In the genomic region with DNA sequence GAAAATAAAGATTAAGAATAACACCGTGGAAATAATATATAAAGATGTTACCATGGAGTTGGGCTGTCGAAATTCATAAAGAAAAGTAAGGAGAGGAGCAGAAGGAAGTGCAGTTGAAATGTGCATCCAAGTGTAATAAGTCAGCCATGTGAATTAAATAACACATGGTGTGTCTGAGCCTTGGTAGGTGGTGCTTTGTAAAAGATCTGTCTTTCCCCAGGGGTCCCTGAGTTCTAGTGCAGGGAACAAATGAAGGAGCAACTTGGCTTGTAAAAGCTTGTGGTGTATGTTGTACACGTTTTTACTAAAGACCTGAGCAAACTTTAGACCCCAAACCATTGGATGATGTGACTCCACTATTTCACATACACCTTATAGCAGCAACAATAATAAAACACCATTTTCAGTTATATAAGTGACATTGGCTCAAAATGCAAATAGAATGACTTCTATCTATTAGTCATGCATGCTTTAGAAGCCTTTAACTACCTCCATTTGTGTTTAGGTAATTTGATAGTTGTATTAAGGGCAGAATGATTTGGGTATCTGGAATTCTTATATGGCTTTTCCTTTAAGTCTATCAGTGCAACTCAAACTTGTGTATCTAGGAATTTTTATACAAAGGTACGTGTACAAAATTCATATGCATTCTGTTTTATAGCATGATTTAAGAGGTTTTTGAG, we compare ENCODE assay signal across 25 cellular contexts. TPM values are rescaled to one million over a fixed set of nuclear protein-coding genes. Genes with fewer than 3 reads are reported as not detected.
DNase-seq lines count a peak whose midpoint lies in the region; ATAC-seq and TF ChIP-seq lines count a peak whose summit lies in the region.
"Had no signal": no experiment of that assay in that cellular context is flagged by ENCODE, and none has a peak within 500 bp of the region (broad histone marks: within the 10 kb centered on the region; RNA-seq: fewer than 3 reads in every experiment).

No MANE protein-coding gene starts in this region.

- DNase-seq in DMS 273 (lab: John Stamatoyannopoulos, UW; ENCODE audit: unreplicated experiment) (peak; percentile 82), KBM-7 (peak; percentile 33), SK-N-MC (ENCODE audit: low read depth, low spot score) (no peak), Peyer's patch (no peak), AG08396 (ENCODE audit: low spot score) (no peak), T-cell (no peak)
- no peak for DNase-seq in stimulated activated CD4-positive, alpha-beta T cell treated with anti-CD3 and anti-CD28 coated beads, Interleukin-2, amount 100 ng/mL, for 48 hours
- DNase-seq: activated CD4-positive, alpha-beta T cell treated with anti-CD3 and anti-CD28 coated beads, Interleukin-2, amount 50 U/mL, for 1 hour; activated naive CD8-positive, alpha-beta T cell treated with anti-CD3 and anti-CD28 coated beads, Interleukin-2, amount 10 ng/mL, durations not matched to agents 7 days and 5 days; CD4-positive, alpha-beta memory T cell; colonic mucosa; DMS79; esophagus squamous epithelium; kidney; MM.1S; NCI-H1694 treated with DMSO at 0.1 percent for 48 hours; right cardiac atrium; SHP77; T-helper 17 cell; uterus had no signal

- H3K36me3 ChIP-seq in SK-N-MC (ENCODE audit: insufficient read depth, low read length): no peaks in the 10 kb centered on the region
- no peaks in the 10 kb centered on the region for H3K36me3 ChIP-seq in Peyer's patch
- H3K36me3 ChIP-seq: colonic mucosa, esophagus squamous epithelium, gastroesophageal sphincter, suprapubic skin, uterus had no signal

- H3K9ac ChIP-seq in SK-N-MC (ENCODE audit: insufficient read length): no peak overlapping the region

- H3K9me3 Mint-ChIP-seq in nephron (peaks cover 17% of the 10 kb centered on the region), T-cell (no peaks in the 10 kb centered on the region)
- H3K9me3 Mint-ChIP-seq: CD4-positive, alpha-beta memory T cell had no signal

- TF ChIP-seq CTCF in nephron (IDR thresholded peaks at IDR 0.05; ENCODE audit: unreplicated experiment in 3 of 3): no peak
- no peak for TF ChIP-seq CTCF in Peyer's patch (IDR thresholded peaks at IDR 0.05)

- no peak for TF ChIP-seq POLR2A in Peyer's patch (IDR thresholded peaks at IDR 0.05)

- ATAC-seq in T-cell (replicated peaks in 1 of 4): no peak
- ATAC-seq: gastroesophageal sphincter, HepG2, right cardiac atrium, T-helper 17 cell had no signal

- peaks cover 45% of the 10 kb centered on the region for H3K36me3 Mint-ChIP-seq in nephron (ENCODE audit: low read depth)
- H3K36me3 Mint-ChIP-seq in T-cell: peaks cover 14% of the 10 kb centered on the region

- H3K27ac ChIP-seq in SK-N-MC (peak overlapping the region; percentile 26; the same call in 1 of the 2 replicates), Peyer's patch (no peak overlapping the region)
- H3K27ac ChIP-seq: colonic mucosa, esophagus squamous epithelium, gastroesophageal sphincter, suprapubic skin, uterus had no signal

- peaks cover 0 to 6% (median 0%) of the 10 kb centered on the region in 4 donors for H3K4me1 ChIP-seq in Peyer's patch
- H3K4me1 ChIP-seq: colonic mucosa, suprapubic skin had no signal

- peak overlapping the region in 2 of 3 experiments; percentile 2 to 14 for H3K27ac Mint-ChIP-seq in nephron
- no peak overlapping the region for H3K27ac Mint-ChIP-seq in T-cell
- H3K27ac Mint-ChIP-seq: activated naive CD8-positive, alpha-beta T cell treated with anti-CD3 and anti-CD28 coated beads, Interleukin-2, amount 10 ng/mL, durations not matched to agents 7 days and 5 days; activated T-helper 2 cell treated with anti-CD3 and anti-CD28 coated beads, Interferon-gamma antibody, Interleukin-2, Interleukin-4, amounts not matched to agents 10 μg/mL and 5 μg/mL and 100 μg/mL, durations not matched to agents 14 hours and 24 hours and 36 hours; T-helper 17 cell had no signal

- in situ Hi-C loops in KBM-7 (cut with MboI; ENCODE audit: low pct_unique_long_range_greater_than_20kb, low sequenced_read_pairs): no loop called here

- no peaks in the 10 kb centered on the region for H3K9me3 ChIP-seq in SK-N-MC (ENCODE audit: low read depth, low read length)
- peaks cover 0 to 5% (median 0%) of the 10 kb centered on the region in 4 donors for H3K9me3 ChIP-seq in Peyer's patch
- H3K9me3 ChIP-seq: colonic mucosa, suprapubic skin had no signal

- peaks cover 42% of the 10 kb centered on the region for H3K4me1 Mint-ChIP-seq in nephron
- peaks cover 48 to 59% (median 55%) of the 10 kb centered on the region in 3 donors for H3K4me1 Mint-ChIP-seq in T-cell

- CTCF ChIA-PET in T-cell (lab: Charles Lee): no interaction called here

- no peaks in the 10 kb centered on the region for H3K27me3 Mint-ChIP-seq in nephron (ENCODE audit: low read depth)
- H3K27me3 Mint-ChIP-seq in T-cell: no peaks in the 10 kb centered on the region
- H3K27me3 Mint-ChIP-seq: activated naive CD8-positive, alpha-beta T cell treated with anti-CD3 and anti-CD28 coated beads, Interleukin-2, amount 10 ng/mL, durations not matched to agents 7 days and 5 days; CD4-positive, alpha-beta memory T cell; T-helper 17 cell had no signal

- POLR2A ChIA-PET in T-cell (lab: Charles Lee): no interaction called here

- H3K4me3 ChIP-seq in SK-N-MC: no peak overlapping the region
- no peak overlapping the region for H3K4me3 ChIP-seq in Peyer's patch
- H3K4me3 ChIP-seq: colonic mucosa, esophagus squamous epithelium, gastroesophageal sphincter, suprapubic skin, uterus had no signal

- H3K4me3 Mint-ChIP-seq in nephron (no peak overlapping the region), T-cell (no peak overlapping the region)
- H3K4me3 Mint-ChIP-seq: activated naive CD8-positive, alpha-beta T cell treated with anti-CD3 and anti-CD28 coated beads, Interleukin-2, amount 10 ng/mL, durations not matched to agents 7 days and 5 days; CD4-positive, alpha-beta memory T cell; T-helper 17 cell had no signal

- H3K27me3 ChIP-seq in Peyer's patch: no peaks in the 10 kb centered on the region
- H3K27me3 ChIP-seq: colonic mucosa, esophagus squamous epithelium, gastroesophageal sphincter, suprapubic skin, uterus had no signal

RNA-seq across cellular contexts. Expression of a gene that starts 11.4 kb away (rescaled TPM):
- total RNA-seq in Peyer's patch: 10 to 100 TPM; 18.9 to 47.1 (median 23.2) TPM
- 10 to 100 TPM; 12.1 to 13.5 (median 12.5) TPM for total RNA-seq in T-cell

Comparison
In these comparisons a context has a peak if more than half of its experiments do, and no peak if none do; other contexts are left out.
1. DNase-seq: peak in DMS 273 (single experiment) and KBM-7 (single experiment); none in SK-N-MC (single experiment), Peyer's patch (0 of 3), AG08396 (single experiment), stimulated activated CD4-positive, alpha-beta T cell treated with anti-CD3 and anti-CD28 coated beads, Interleukin-2, amount 100 ng/mL, for 48 hours (0 of 2) and T-cell (0 of 34).
2. H3K27ac Mint-ChIP-seq: peak in nephron (2 of 3); none in T-cell (0 of 2).